ENCODE assay signal across 8 cellular contexts in the genomic region with DNA sequence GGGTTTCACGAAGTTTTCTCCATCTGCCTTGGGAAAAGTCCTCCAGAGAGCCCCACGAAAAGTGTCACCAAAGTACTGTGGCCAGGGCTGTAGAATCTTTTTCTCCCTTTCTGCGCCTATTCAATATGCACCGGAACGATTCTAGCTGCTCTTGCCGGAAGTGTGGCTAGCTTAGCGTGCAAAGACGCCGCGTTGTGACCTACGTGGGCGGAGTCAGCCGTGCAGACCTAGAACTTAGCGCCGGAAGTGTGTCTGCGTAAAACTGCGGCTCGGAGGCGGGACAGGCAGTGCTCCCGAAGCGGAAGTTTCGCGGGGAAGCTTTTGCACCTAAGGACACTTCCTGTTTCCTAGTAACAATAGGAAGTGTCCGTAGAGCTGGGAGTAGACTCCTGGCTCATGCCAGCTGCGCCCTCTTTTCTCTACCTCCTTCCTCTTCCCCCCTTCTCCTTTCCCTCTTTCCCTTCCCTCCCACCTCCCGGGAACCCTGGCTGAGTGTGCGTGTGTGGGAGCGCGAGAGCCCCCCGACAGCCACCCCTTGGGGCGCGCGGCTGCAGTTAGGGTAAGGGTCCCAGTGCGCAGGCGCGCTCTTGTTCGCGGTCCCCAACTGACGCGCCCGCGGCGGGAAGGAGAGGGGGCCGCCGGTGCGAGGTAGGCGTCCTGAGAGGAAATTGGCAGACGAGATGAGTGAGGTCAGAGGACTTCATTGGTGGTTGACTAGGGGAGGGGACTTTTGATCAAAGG. TPM values are rescaled to one million over a fixed set of nuclear protein-coding genes. Genes with fewer than 3 reads are reported as not detected.
DNase-seq lines count a peak whose midpoint lies in the region; ATAC-seq, FAIRE-seq and TF ChIP-seq lines count a peak whose summit lies in the region.

TSS of gene ZNF646 (plus strand) at position 350 of the 741 bp plus-strand sequence. CDS start 1,903 bp downstream, outside the sequence.
TSS of gene ZNF668 (minus strand) at position 168 of the 741 bp plus-strand sequence. CDS start 9,781 bp downstream, outside the sequence.

- H3K23ac ChIP-seq in H1 (ENCODE audit: insufficient read length): no peak within 1 kb of the TSS
- H3K23ac ChIP-seq in mesenchymal stem cell (ENCODE audit: low read length in 2 of 2): peak within 1 kb of the TSS in 1 of 2 experiments; percentile 48

- FAIRE-seq in HTR-8/SVneo (lab: Jason Lieb, UNC) (peak; percentile 59), H1 (lab: Jason Lieb, UNC) (peak; percentile 70)

- H3K23me2 ChIP-seq in H1 (ENCODE audit: low read depth, low read length): peaks cover 7% of the 10 kb centered on the region; the same call in 1 of the 2 replicates

- POLR2A ChIA-PET in H1 (lab: Charles Lee; ENCODE audit: partially characterized antibody): interaction anchor here (0.6 to 4.9 kb wide), 34 partner anchors 10 to 639 kb away, joined by 3 to 34 read pairs (median 4); partner anchors contain the start of genes FUS, HSD3B7, KAT8 and PHKG2

- H2BK5ac ChIP-seq in H1 (ENCODE audit: low read depth, low read length) (peak within 1 kb of the TSS; percentile 90), mesenchymal stem cell (ENCODE audit: low read depth, low read length, poor library complexity, severe bottlenecking) (peak within 1 kb of the TSS; percentile 92)

- peak; percentile 60 for ATAC-seq in GM21367 (IDR thresholded peaks at IDR 0.05; ENCODE audit: unreplicated experiment)

- no peak within 1 kb of the TSS for H2BK15ac ChIP-seq in H1 (ENCODE audit: low read length)
- H2BK15ac ChIP-seq in mesenchymal stem cell (ENCODE audit: low read depth, poor library complexity, severe bottlenecking): peak within 1 kb of the TSS; percentile 97

- DNase-seq in COR-L47 (lab: John Stamatoyannopoulos, UW) (peak; percentile 99), HTR-8/SVneo (ENCODE audit: insufficient read length, low spot score) (peak; percentile 97), NOMO-1 treated with dmso at 0.1 percent for 144 hours (lab: John Stamatoyannopoulos, UW; ENCODE audit: unreplicated experiment) (peak; percentile 100), H1 (ENCODE audit: low read depth in 1 of 2, low spot score in 2 of 2) (peak; percentile 89 to 97), mesenchymal stem cell (peak; percentile 99)
- DNase-seq in activated CD8-positive, alpha-beta memory T cell treated with anti-CD3 and anti-CD28 coated beads for 48 hours (ENCODE audit: low read depth in 2 of 3, low spot score in 2 of 3): peak; percentile 80 to 95 (median 89)
- peak; percentile 93 for DNase-seq in stimulated activated CD8-positive, alpha-beta memory T cell treated with anti-CD3 and anti-CD28 coated beads, Interleukin-12 subunit alpha, Interleukin-12 subunit beta, amount 100 ng/mL, for 4 hours (ENCODE audit: low read depth)

- peak within 1 kb of the TSS; percentile 72; the same call in 1 of the 2 replicates for H2AFZ ChIP-seq in H1 (ENCODE audit: low read length)
- peak within 1 kb of the TSS; percentile 92 for H2AFZ ChIP-seq in mesenchymal stem cell (ENCODE audit: low read depth, low read length)

- H3K79me1 ChIP-seq in H1 (ENCODE audit: low read depth, low read length) (peaks cover 4% of the 10 kb centered on the region; the same call in 1 of the 2 replicates), mesenchymal stem cell (replicated peaks; ENCODE audit: low read length, poor library complexity, severe bottlenecking) (peaks cover 33% of the 10 kb centered on the region)

- H3K9ac ChIP-seq in H1 (replicated peaks in 1 of 4; ENCODE audit: extremely low read depth in 1 of 4, low read depth in 3 of 4, low read length in 3 of 4): peak within 1 kb of the TSS; percentile 86 to 94 (median 90)
- peak within 1 kb of the TSS; percentile 94 for H3K9ac ChIP-seq in mesenchymal stem cell (ENCODE audit: low read length)

- TF ChIP-seq CTCF in H1 (IDR thresholded peaks at IDR 0.05; ENCODE audit: control extremely low read depth in 1 of 3, insufficient read depth in 1 of 3, low read depth in 1 of 3, low read length in 3 of 3): no peak

- peak; percentile 72 to 92 for TF ChIP-seq POLR2A in H1 (IDR thresholded peaks at IDR 0.05; ENCODE audit: control extremely low read depth in 1 of 2, low read depth in 2 of 2, low read length in 2 of 2)

- peaks cover 13 to 60% of the 10 kb centered on the region in 2 experiments for H3K79me2 ChIP-seq in H1 (ENCODE audit: control insufficient read depth in 1 of 2, insufficient read depth in 2 of 2, low read length in 2 of 2)

- peak within 1 kb of the TSS; percentile 82 for H3K27ac ChIP-seq in H1 (ENCODE audit: low read depth, low read length)
- H3K27ac ChIP-seq in mesenchymal stem cell (ENCODE audit: low read length, poor library complexity, severe bottlenecking): peak within 1 kb of the TSS; percentile 91

- peak within 1 kb of the TSS; percentile 47 for H2AK5ac ChIP-seq in H1 (ENCODE audit: low read depth, low read length)
- H2AK5ac ChIP-seq in mesenchymal stem cell (ENCODE audit: low read length, severe bottlenecking): peak within 1 kb of the TSS; percentile 70

- peaks cover 0 to 1% (median 0%) of the 10 kb centered on the region in 4 experiments; a peak in 2 of 7 replicates for H3K4me1 ChIP-seq in H1 (replicated peaks in 1 of 4; ENCODE audit: control insufficient read depth in 3 of 4, insufficient read depth in 4 of 4, low read length in 3 of 4)
- peaks cover 7% of the 10 kb centered on the region for H3K4me1 ChIP-seq in mesenchymal stem cell (ENCODE audit: control insufficient read depth, insufficient read depth, low read depth, low read length)

- WGBS in H1 (ENCODE audit: extremely low coverage in 1 of 2, insufficient coverage in 1 of 2, insufficient read length in 1 of 2, insufficient replicate concordance in 2 of 2, low coverage in 1 of 2, low lambda C conversion rate in 2 of 2, missing lambda C conversion rate in 1 of 2), 2 experiments: 1% methylated on average over 48 of the region's 48 CpGs; no CpG with 5 or more reads in 1 of the 2 experiments
- WGBS in mesenchymal stem cell: under 1% methylated on average over 44 of the region's 48 CpGs

- H2BK120ac ChIP-seq in H1 (replicated peaks; ENCODE audit: low read depth, low read length) (no peak within 1 kb of the TSS), mesenchymal stem cell (ENCODE audit: low read depth, low read length) (peak within 1 kb of the TSS; percentile 87)

- H3K18ac ChIP-seq in H1 (ENCODE audit: extremely low read depth, low read length) (peak within 1 kb of the TSS; percentile 99), mesenchymal stem cell (ENCODE audit: low read depth in 1 of 2, low read length in 2 of 2) (peak within 1 kb of the TSS; percentile 96 to 98)

- peaks cover 2 to 23% of the 10 kb centered on the region in 2 experiments for H4K20me1 ChIP-seq in H1 (replicated peaks in 1 of 2; ENCODE audit: control insufficient read depth in 1 of 2, insufficient read depth in 2 of 2, low read length in 2 of 2)

- no peaks in the 10 kb centered on the region for H3K9me3 ChIP-seq in H1 (ENCODE audit: insufficient read depth in 2 of 2, low read depth in 1 of 2, low read length in 1 of 2)
- H3K9me3 ChIP-seq in mesenchymal stem cell (ENCODE audit: control insufficient read depth, low read length): no peaks in the 10 kb centered on the region

- TF ChIP-seq EP300 in H1 (IDR thresholded peaks at IDR 0.05; ENCODE audit: borderline replicate concordance in 1 of 2, low read depth in 2 of 2, low read length in 2 of 2): no peak; a peak in 1 of 3 replicates

- no peak within 1 kb of the TSS for H2BK20ac ChIP-seq in H1 (ENCODE audit: low read length)

- peak within 1 kb of the TSS; percentile 99 for H4K8ac ChIP-seq in H1 (ENCODE audit: extremely low read depth, insufficient read depth, low read length)
- peak within 1 kb of the TSS; percentile 95 for H4K8ac ChIP-seq in mesenchymal stem cell (ENCODE audit: low read length)

- H3K4me2 ChIP-seq in H1 (ENCODE audit: insufficient read depth in 1 of 2, low read depth in 2 of 2, low read length in 2 of 2) (peak within 1 kb of the TSS; percentile 88 to 96), mesenchymal stem cell (ENCODE audit: low read length, poor library complexity, severe bottlenecking) (peak within 1 kb of the TSS; percentile 91)

- CTCF ChIA-PET in H1 (lab: Charles Lee; ENCODE audit: partially characterized antibody): interaction anchor here (0.6 to 2.6 kb wide), 9 partner anchors 20 to 90 kb away, joined by 3 to 17 read pairs (median 5); partner anchors contain the start of genes HSD3B7, PRSS8 and VKORC1

- peak within 1 kb of the TSS; percentile 91 for H3K56ac ChIP-seq in H1 (replicated peaks; ENCODE audit: insufficient read length, low read depth, low read length)

- H3K36me3 ChIP-seq in H1 (ENCODE audit: control insufficient read depth in 2 of 4, insufficient read depth in 4 of 4, low read length in 3 of 4) (peaks cover 5 to 30% (median 23%) of the 10 kb centered on the region in 4 experiments; a peak in 7 of 8 replicates), mesenchymal stem cell (ENCODE audit: control insufficient read depth in 1 of 2, insufficient read depth in 2 of 2, low read depth in 1 of 2, low read length in 2 of 2) (peaks cover 33 to 35% of the 10 kb centered on the region in 2 experiments)

- H2BK12ac ChIP-seq in H1 (ENCODE audit: low read depth, low read length): no peak within 1 kb of the TSS
- no peak within 1 kb of the TSS for H2BK12ac ChIP-seq in mesenchymal stem cell (ENCODE audit: low read length in 2 of 2)

- H3K4me3 ChIP-seq in H1 (ENCODE audit: extremely low read depth in 1 of 4, insufficient read depth in 2 of 4, low read depth in 3 of 4, low read length in 4 of 4): peak within 1 kb of the TSS; percentile 89 to 98 (median 90)
- peak within 1 kb of the TSS; percentile 87 to 92 for H3K4me3 ChIP-seq in mesenchymal stem cell (ENCODE audit: insufficient read depth in 1 of 2, low read depth in 1 of 2, low read length in 2 of 2)

- no peaks in the 10 kb centered on the region for H3K27me3 ChIP-seq in H1 (replicated peaks in 1 of 4; ENCODE audit: control insufficient read depth in 3 of 4, extremely low read depth in 1 of 4, insufficient read depth in 3 of 4, low read length in 3 of 4)
- H3K27me3 ChIP-seq in mesenchymal stem cell (ENCODE audit: control insufficient read depth in 1 of 2, insufficient read depth in 1 of 2, low read length in 2 of 2): no peaks in the 10 kb centered on the region

- TF ChIP-seq RAD21 in H1 (IDR thresholded peaks at IDR 0.05 in 1 of 2, conservative IDR thresholded peaks at IDR 0.05 in 1 of 2; ENCODE audit: low read depth in 2 of 2, low read length in 2 of 2): no peak

- H3K14ac ChIP-seq in H1 (ENCODE audit: insufficient read length) (peak within 1 kb of the TSS; percentile 63), mesenchymal stem cell (ENCODE audit: low read length in 2 of 2) (peak within 1 kb of the TSS; percentile 76 to 92)

- peak within 1 kb of the TSS; percentile 96 for H4K91ac ChIP-seq in H1 (replicated peaks; ENCODE audit: insufficient read length, low read length)
- H4K91ac ChIP-seq in mesenchymal stem cell (ENCODE audit: low read length): peak within 1 kb of the TSS; percentile 91

- peak within 1 kb of the TSS; percentile 97 for H4K5ac ChIP-seq in H1 (ENCODE audit: insufficient read length, low read depth, low read length)

- H3K4ac ChIP-seq in H1 (replicated peaks; ENCODE audit: insufficient read length, low read depth, low read length) (peak within 1 kb of the TSS; percentile 97), mesenchymal stem cell (ENCODE audit: low read depth in 1 of 2, low read length in 2 of 2) (peak within 1 kb of the TSS; percentile 98 to 99)

RNA-seq across cellular contexts. Expression of gene ZNF646, which starts in this region (rescaled TPM):
- 25.0 TPM in 2 replicates for total RNA-seq in H1 (2021; fragmentation: NEBNext Ultra II Directional; extraction: Animal tissue kit (Norgen Biotek cat#: 25700))
- 6.5 and 9.9 TPM in 2 replicates for polyA plus RNA-seq in H1 (2011; rRNA removed)
- 6.3 TPM for polyA plus RNA-seq in H1 (2011; cell fraction: cytosol; rRNA removed)
- polyA plus RNA-seq in H1 (2011; cell fraction: nucleus; rRNA removed): 26.8 TPM
- 8.0 to 14.6 TPM (median 12.7 TPM) in 4 replicates for polyA plus RNA-seq in H1 (2012, experiment 1 of 2)
- 11.5 TPM for polyA plus RNA-seq in H1 (2012, experiment 2 of 2)
- polyA plus RNA-seq in H1 (2013, experiment 1 of 2): 10.1 TPM
- polyA plus RNA-seq in H1 (2013, experiment 2 of 2): 9.2 TPM
- polyA minus RNA-seq in H1 (2011; rRNA and poly(A)+ RNA removed): 14.7 and 19.5 TPM in 2 replicates
- polyA minus RNA-seq in H1 (2011; cell fraction: cytosol; rRNA and poly(A)+ RNA removed): 11.2 TPM
- polyA minus RNA-seq in H1 (2011; cell fraction: nucleus; rRNA and poly(A)+ RNA removed): 42.5 TPM
- polyA plus RNA-seq in mesenchymal stem cell (2013, experiment 1 of 2): 6.5 TPM
- polyA plus RNA-seq in mesenchymal stem cell (2013, experiment 2 of 2): 5.2 TPM

RNA-seq across cellular contexts. Expression of gene ZNF668, which starts in this region (rescaled TPM):
- 13.6 and 14.0 TPM in 2 replicates for total RNA-seq in H1 (2021; fragmentation: NEBNext Ultra II Directional; extraction: Animal tissue kit (Norgen Biotek cat#: 25700))
- polyA plus RNA-seq in H1 (2011; rRNA removed): 14.3 and 18.8 TPM in 2 replicates
- polyA plus RNA-seq in H1 (2011; cell fraction: cytosol; rRNA removed): 11.6 TPM
- polyA plus RNA-seq in H1 (2011; cell fraction: nucleus; rRNA removed): 14.0 TPM
- polyA plus RNA-seq in H1 (2012, experiment 1 of 2): 6.8 to 13.5 TPM (median 11.7 TPM) in 4 replicates
- polyA plus RNA-seq in H1 (2012, experiment 2 of 2): 17.3 TPM
- 8.4 TPM for polyA plus RNA-seq in H1 (2013, experiment 1 of 2)
- polyA plus RNA-seq in H1 (2013, experiment 2 of 2): 6.9 TPM
- 7.3 and 12.4 TPM in 2 replicates for polyA minus RNA-seq in H1 (2011; rRNA and poly(A)+ RNA removed)
- 14.5 TPM for polyA minus RNA-seq in H1 (2011; cell fraction: cytosol; rRNA and poly(A)+ RNA removed)
- 10.3 TPM for polyA minus RNA-seq in H1 (2011; cell fraction: nucleus; rRNA and poly(A)+ RNA removed)
- polyA plus RNA-seq in mesenchymal stem cell (2013, experiment 1 of 2): 11.3 TPM
- polyA plus RNA-seq in mesenchymal stem cell (2013, experiment 2 of 2): 12.2 TPM

Comparison
In these comparisons a context has a peak if more than half of its experiments do, and no peak if none do; other contexts are left out.
1. Peak in every context shown above with its lines: DNase-seq, ATAC-seq, H3K4me3 ChIP-seq and H3K27ac ChIP-seq.